17 cellular contexts compared by ENCODE assay signal in the genomic region with DNA sequence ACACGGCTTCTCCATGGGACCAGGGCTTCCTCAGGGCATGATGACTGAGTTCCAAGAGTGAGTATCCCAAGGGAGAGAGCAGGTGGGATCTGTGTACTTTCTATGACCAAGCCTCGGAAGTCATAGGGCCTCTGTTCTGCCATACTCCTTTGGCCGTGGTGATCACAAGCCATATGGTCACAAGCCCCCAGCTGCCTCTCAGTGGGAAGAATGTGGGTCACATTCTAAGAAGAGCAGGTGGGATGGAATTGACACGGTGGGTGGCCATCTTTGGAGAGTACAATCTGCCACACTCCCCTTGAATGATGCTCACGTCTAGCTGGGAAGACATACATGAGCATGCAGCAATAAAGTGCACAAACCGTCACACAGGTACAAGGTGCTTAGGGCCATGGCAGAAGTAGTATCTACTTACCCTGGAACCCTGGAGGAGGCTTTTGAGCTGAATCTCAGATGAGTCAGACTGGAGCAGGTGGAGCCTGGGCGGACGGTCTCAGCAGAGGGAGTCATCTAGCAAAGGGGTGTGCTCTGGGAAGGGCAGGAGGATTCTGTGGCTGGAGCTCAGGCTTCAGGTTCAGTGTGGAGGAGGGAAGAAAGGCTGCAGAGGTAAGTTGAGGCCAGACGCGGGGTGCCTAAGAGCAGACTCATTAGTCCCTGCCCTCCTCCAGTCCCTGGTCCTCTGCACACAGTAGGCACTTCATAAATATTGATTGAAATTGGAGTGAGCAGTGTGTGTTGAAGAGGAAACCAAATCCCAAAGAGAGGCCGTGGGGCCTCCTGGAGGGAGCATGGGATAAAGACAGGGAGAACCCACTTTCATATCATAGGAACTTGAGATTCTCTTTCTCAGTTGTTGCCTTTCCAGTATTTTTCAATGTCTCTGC. TPM values are rescaled to one million over a fixed set of nuclear protein-coding genes. Genes with fewer than 3 reads are reported as not detected.
DNase-seq lines count a peak whose midpoint lies in the region; ATAC-seq and TF ChIP-seq lines count a peak whose summit lies in the region.
"Had no signal": no experiment of that assay in that cellular context is flagged by ENCODE, and none has a peak within 500 bp of the region (broad histone marks: within the 10 kb centered on the region; RNA-seq: fewer than 3 reads in every experiment).

No MANE protein-coding gene starts in this region.

- H3K36me3 Mint-ChIP-seq in MCF 10A (ENCODE audit: insufficient read depth, unreplicated experiment), result peaks cover 12% of the 10 kb centered on the region
- no peaks in the 10 kb centered on the region for H3K36me3 Mint-ChIP-seq in activated CD4-positive, alpha-beta T cell treated with anti-CD3 and anti-CD28 coated beads for 36 hours (ENCODE audit: low read depth)

- H3K4me3 ChIP-seq in breast epithelium (no peak overlapping the region), epithelial cell of esophagus (ENCODE audit: low read length) (no peak overlapping the region), thyroid gland (replicated peaks in 1 of 3) (no peak overlapping the region)
- H3K4me3 ChIP-seq: dorsolateral prefrontal cortex, lower lobe of right lung had no signal

- H3K4me3 Mint-ChIP-seq in MCF 10A (ENCODE audit: unreplicated experiment), result no peak overlapping the region
- H3K4me3 Mint-ChIP-seq in activated CD4-positive, alpha-beta T cell treated with anti-CD3 and anti-CD28 coated beads for 36 hours, result no peak overlapping the region
- H3K4me3 Mint-ChIP-seq: activated CD8-positive, alpha-beta T cell treated with anti-CD3 and anti-CD28 coated beads, Interleukin-2, amount 10 ng/mL, durations not matched to agents 7 days and 5 days; CD4-positive, alpha-beta memory T cell; nephron had no signal

- ATAC-seq in HG03342 (IDR thresholded peaks at IDR 0.05; ENCODE audit: unreplicated experiment), result no peak
- no peak for ATAC-seq in GM18498 (IDR thresholded peaks at IDR 0.05; ENCODE audit: unreplicated experiment)
- ATAC-seq in activated CD4-positive, alpha-beta T cell treated with anti-CD3 and anti-CD28 coated beads for 36 hours, result no peak
- ATAC-seq: activated CD8-positive, alpha-beta T cell treated with anti-CD3 and anti-CD28 coated beads, Interleukin-2, amount 10 ng/mL, durations not matched to agents 7 days and 5 days; lower lobe of right lung had no signal

- intact Hi-C loops in MCF 10A (cut with micrococcal nuclease) (loop anchor here (10.0 kb wide), 1 partner anchor 365 kb away; no protein-coding TSS in a partner anchor), breast epithelium (cut with DNase I; ENCODE audit: low total_unique reads) (no loop called here), thyroid gland (cut with DNase I) (no loop called here)
- intact Hi-C loops in activated CD4-positive, alpha-beta T cell treated with anti-CD3 and anti-CD28 coated beads for 36 hours (cut with DNase I, micrococcal nuclease), result no loop called here

- TF ChIP-seq POLR2A in breast epithelium (IDR thresholded peaks at IDR 0.05), result no peak
- no peak for TF ChIP-seq POLR2A in thyroid gland (IDR thresholded peaks at IDR 0.05)

- BruUV-seq in MCF 10A (replicated peaks; lab: Mats Ljungman, UMichigan), result no TSS peak

- H3K27me3 ChIP-seq in breast epithelium (peaks cover 0 to 5% of the 10 kb centered on the region in 2 donors), thyroid gland (no peaks in the 10 kb centered on the region)

- H3K27ac ChIP-seq in breast epithelium (no peak overlapping the region), thyroid gland (no peak overlapping the region)
- H3K27ac ChIP-seq: lower lobe of right lung had no signal

- H3K27me3 Mint-ChIP-seq in MCF 10A (ENCODE audit: insufficient read depth, unreplicated experiment), result peaks cover 24% of the 10 kb centered on the region
- no peaks in the 10 kb centered on the region for H3K27me3 Mint-ChIP-seq in activated CD4-positive, alpha-beta T cell treated with anti-CD3 and anti-CD28 coated beads for 36 hours

- H3K4me1 ChIP-seq in breast epithelium (peaks cover 0 to 8% of the 10 kb centered on the region in 2 donors), thyroid gland (no peaks in the 10 kb centered on the region)

- POLR2A ChIA-PET in MCF 10A (lab: Yijun Ruan, JAX), result interaction anchor here (0.6 kb wide), 1 partner anchor 14 kb away, joined by 3 read pairs; no protein-coding TSS in a partner anchor
- POLR2A ChIA-PET in activated CD4-positive, alpha-beta T cell treated with anti-CD3 and anti-CD28 coated beads for 36 hours (lab: Charles Lee), result no interaction called here

- 81 to 82% methylated on average over 11 of the region's 11 CpGs for WGBS in thyroid gland, 2 donors

- TF ChIP-seq CTCF in MCF 10A (IDR thresholded peaks at IDR 0.05; ENCODE audit: unreplicated experiment), result no peak
- TF ChIP-seq CTCF in breast epithelium (IDR thresholded peaks at IDR 0.05), result no peak
- no peak for TF ChIP-seq CTCF in epithelial cell of esophagus (IDR thresholded peaks at IDR 0.05; ENCODE audit: insufficient read depth, low read depth, low read length, missing control alignments)
- no peak for TF ChIP-seq CTCF in thyroid gland (IDR thresholded peaks at IDR 0.05)

- H3K36me3 ChIP-seq in breast epithelium (no peaks in the 10 kb centered on the region), thyroid gland (no peaks in the 10 kb centered on the region)

- no peak overlapping the region for H3K27ac Mint-ChIP-seq in MCF 10A (ENCODE audit: low read depth, unreplicated experiment)
- H3K27ac Mint-ChIP-seq in activated CD4-positive, alpha-beta T cell treated with anti-CD3 and anti-CD28 coated beads for 36 hours, result no peak overlapping the region
- H3K27ac Mint-ChIP-seq: activated CD8-positive, alpha-beta T cell treated with anti-CD3 and anti-CD28 coated beads, Interleukin-2, amount 10 ng/mL, durations not matched to agents 7 days and 5 days; activated T-helper 2 cell treated with anti-CD3 and anti-CD28 coated beads, Interferon-gamma antibody, Interleukin-2, Interleukin-4, amounts not matched to agents 10 μg/mL and 5 μg/mL and 100 μg/mL, durations not matched to agents 14 hours and 24 hours and 36 hours; nephron had no signal

- CTCF ChIA-PET in MCF 10A (lab: Yijun Ruan, JAX), result interaction anchor here (0.6 to 1.4 kb wide), 4 partner anchors 14 to 1009 kb away, joined by 3 to 7 read pairs (median 3); no protein-coding TSS in a partner anchor
- CTCF ChIA-PET in activated CD4-positive, alpha-beta T cell treated with anti-CD3 and anti-CD28 coated beads for 36 hours (lab: Charles Lee), result interaction anchor here (1.0 kb wide), 1 partner anchor 8 kb away, joined by 3 read pairs; no protein-coding TSS in a partner anchor

- DNase-seq in MCF 10A (ENCODE audit: unreplicated experiment) (peak; percentile 54), breast epithelium (ENCODE audit: low spot score in 2 of 2) (no peak), RKO (ENCODE audit: low spot score) (peak; percentile 32), epithelial cell of esophagus (ENCODE audit: low read depth) (peak; percentile 84), thyroid gland (no peak)
- no peak for DNase-seq in activated CD4-positive, alpha-beta T cell treated with anti-CD3 and anti-CD28 coated beads for 36 hours
- DNase-seq: activated CD8-positive, alpha-beta T cell treated with anti-CD3 and anti-CD28 coated beads, Interleukin-2, amount 10 ng/mL, durations not matched to agents 7 days and 5 days; CD4-positive, alpha-beta memory T cell; GDM1; lower lobe of right lung had no signal

- H3K9me3 ChIP-seq in breast epithelium (no peaks in the 10 kb centered on the region), thyroid gland (no peaks in the 10 kb centered on the region)
- H3K9me3 ChIP-seq: lower lobe of right lung had no signal

- peaks cover 7% of the 10 kb centered on the region for H3K4me1 Mint-ChIP-seq in MCF 10A (ENCODE audit: insufficient read depth, unreplicated experiment)
- no peaks in the 10 kb centered on the region for H3K4me1 Mint-ChIP-seq in activated CD4-positive, alpha-beta T cell treated with anti-CD3 and anti-CD28 coated beads for 36 hours

- no peaks in the 10 kb centered on the region for H3K9me3 Mint-ChIP-seq in MCF 10A (ENCODE audit: unreplicated experiment)
- H3K9me3 Mint-ChIP-seq in activated CD4-positive, alpha-beta T cell treated with anti-CD3 and anti-CD28 coated beads for 36 hours (ENCODE audit: low read depth), result no peaks in the 10 kb centered on the region
- H3K9me3 Mint-ChIP-seq: activated T-helper 2 cell treated with anti-CD3 and anti-CD28 coated beads, Interferon-gamma antibody, Interleukin-2, Interleukin-4, amounts not matched to agents 10 μg/mL and 5 μg/mL and 100 μg/mL, durations not matched to agents 14 hours and 24 hours and 36 hours; nephron had no signal

RNA-seq across cellular contexts. Expression of gene GOSR2, which starts 26.6 kb away (rescaled TPM):
- 78.3 and 84.0 TPM in 2 replicates for total RNA-seq in MCF 10A (2022)
- total RNA-seq in breast epithelium, result 10 to 100 TPM; 41.0 to 57.7 (median 50.9) TPM
- 10 to 100 TPM; 45.9 to 88.3 (median 51.6) TPM for total RNA-seq in thyroid gland
- total RNA-seq in activated CD4-positive, alpha-beta T cell treated with anti-CD3 and anti-CD28 coated beads for 36 hours, result 10 to 100 TPM; 38.9 to 42.7 TPM

RNA-seq across cellular contexts. Expression of gene RPRML, which starts 29.5 kb away (rescaled TPM):
- total RNA-seq in MCF 10A (2022) (not detected in 2 replicates), breast epithelium (under 1 TPM in 1 of 3 donors, not detected in 2; 0.66 TPM), thyroid gland (not detected)
- total RNA-seq in activated CD4-positive, alpha-beta T cell treated with anti-CD3 and anti-CD28 coated beads for 36 hours, result not detected
- total RNA-seq: activated T-helper 2 cell treated with anti-CD3 and anti-CD28 coated beads, Interferon-gamma antibody, Interleukin-2, Interleukin-4, amounts not matched to agents 10 μg/mL and 5 μg/mL and 100 μg/mL, durations not matched to agents 14 hours and 24 hours and 36 hours; CD4-positive, alpha-beta memory T cell; fibroblast of lung; lower lobe of right lung; SK-MEL-5 had no signal

Comparison
In these comparisons a context has a peak if more than half of its experiments do, and no peak if none do; other contexts are left out.
1. DNase-seq: peak in MCF 10A (single experiment), RKO (single experiment) and epithelial cell of esophagus (single experiment); none in breast epithelium (0 of 2), thyroid gland (0 of 2) and activated CD4-positive, alpha-beta T cell treated with anti-CD3 and anti-CD28 coated beads for 36 hours (single experiment).